ENCODE assay signal across 8 cellular contexts in genomic region chr5:129903466-129904101, GRCh38. TPM values are rescaled to one million over a fixed set of nuclear protein-coding genes. Genes with fewer than 3 reads are reported as not detected.
A peak's percentile ranks its signal among the peaks of the same experiment; 100 is the strongest.
DNase-seq lines count a peak whose midpoint lies in the region; ATAC-seq, FAIRE-seq and TF ChIP-seq lines count a peak whose summit lies in the region.

No MANE protein-coding gene starts in this region.

- H3K27me3 Mint-ChIP-seq in central memory CD8-positive, alpha-beta T cell = peaks cover 65% of the 10 kb centered on the region

- peak overlapping the region; percentile 21 for H2BK15ac ChIP-seq in mesendoderm (replicated peaks; ENCODE audit: low read depth)

- H3K23ac ChIP-seq in mesendoderm (ENCODE audit: low read length) = no peak overlapping the region

- DNase-seq in HL-60 (ENCODE audit: low read depth in 1 of 2, low spot score in 1 of 2) = no peak
- DNase-seq in central memory CD8-positive, alpha-beta T cell (ENCODE audit: low spot score in 2 of 2) = no peak
- DNase-seq in mesendoderm = no peak
- DNase-seq in urothelium cell line (ENCODE audit: low spot score) = no peak
- DNase-seq in NCI-H510A (lab: John Stamatoyannopoulos, UW) = no peak
- DNase-seq in NCI-H2029 treated with DMSO at 0.1 percent for 48 hours (lab: John Stamatoyannopoulos, UW) = no peak

- H2AK5ac ChIP-seq in mesendoderm (ENCODE audit: low read length) = no peak overlapping the region

- H3K27ac Mint-ChIP-seq in central memory CD8-positive, alpha-beta T cell (ENCODE audit: low read depth) = no peak overlapping the region

- no peak overlapping the region for H2BK5ac ChIP-seq in mesendoderm (ENCODE audit: low read length)

- peak; percentile 9 for FAIRE-seq in urothelium cell line (lab: Jason Lieb, UNC)

- peak overlapping the region; percentile 90 for H3K56ac ChIP-seq in mesendoderm (ENCODE audit: low read length)

- H3K18ac ChIP-seq in mesendoderm (ENCODE audit: low read length) = peak overlapping the region; percentile 61

- H3K36me3 Mint-ChIP-seq in central memory CD8-positive, alpha-beta T cell (ENCODE audit: insufficient read depth) = peaks cover 1% of the 10 kb centered on the region

- H3K9me3 Mint-ChIP-seq in central memory CD8-positive, alpha-beta T cell = no peaks in the 10 kb centered on the region

- H3K4me1 ChIP-seq in mesendoderm (ENCODE audit: control insufficient read depth, low read depth, low read length) = no peaks in the 10 kb centered on the region

- WGBS in mesendoderm (ENCODE audit: extremely low coverage, insufficient coverage, low lambda C conversion rate) = no CpG with 5 or more reads among the region's 29 CpGs

- no peak overlapping the region for H4K5ac ChIP-seq in mesendoderm (ENCODE audit: low read length)

- H3K4me3 Mint-ChIP-seq in central memory CD8-positive, alpha-beta T cell = peak overlapping the region; percentile 74

- H3K4me3 ChIP-seq in HL-60 (replicated peaks; ENCODE audit: insufficient read depth, low read length) = peak overlapping the region; percentile 22; the same call in 1 of the 2 replicates
- peak overlapping the region; percentile 57 for H3K4me3 ChIP-seq in mesendoderm (ENCODE audit: low read length)

- H3K9ac ChIP-seq in mesendoderm (ENCODE audit: low read length) = peak overlapping the region; percentile 75

- H3K79me1 ChIP-seq in mesendoderm (ENCODE audit: low read length) = no peaks in the 10 kb centered on the region

- ATAC-seq in central memory CD8-positive, alpha-beta T cell (replicated peaks; ENCODE audit: extremely low read depth, poor library complexity, severe bottlenecking) = no peak
- ATAC-seq in HG03432 (IDR thresholded peaks at IDR 0.05; ENCODE audit: unreplicated experiment) = no peak

- H2BK120ac ChIP-seq in mesendoderm (ENCODE audit: low read depth, low read length) = peak overlapping the region; percentile 10

- H3K4me1 Mint-ChIP-seq in central memory CD8-positive, alpha-beta T cell = peaks cover 17% of the 10 kb centered on the region

- TF ChIP-seq CTCF in 22Rv1 (IDR thresholded peaks at IDR 0.05) = no peak
- TF ChIP-seq CTCF in HL-60 (IDR thresholded peaks at IDR 0.05; ENCODE audit: insufficient read depth, low read length) = no peak

- H3K79me2 ChIP-seq in mesendoderm (ENCODE audit: control insufficient read depth, insufficient read depth, low read length) = no peaks in the 10 kb centered on the region

- H4K8ac ChIP-seq in mesendoderm (ENCODE audit: low read depth, low read length) = no peak overlapping the region

- H3K36me3 ChIP-seq in mesendoderm (ENCODE audit: control insufficient read depth, insufficient read depth, low read length) = no peaks in the 10 kb centered on the region

- no peak overlapping the region for H3K4ac ChIP-seq in mesendoderm (ENCODE audit: low read depth, low read length)

- H3K27ac ChIP-seq in 22Rv1 = peak overlapping the region; percentile 61
- H3K27ac ChIP-seq in HL-60 (replicated peaks) = no peak overlapping the region
- H3K27ac ChIP-seq in mesendoderm (ENCODE audit: low read depth, low read length) = peak overlapping the region; percentile 33

- H3K4me2 ChIP-seq in mesendoderm (ENCODE audit: low read length) = peak overlapping the region; percentile 91

- H3K27me3 ChIP-seq in HL-60 (ENCODE audit: insufficient read depth, poor library complexity, severe bottlenecking) = no peaks in the 10 kb centered on the region
- peaks cover 2% of the 10 kb centered on the region for H3K27me3 ChIP-seq in mesendoderm (ENCODE audit: insufficient read depth, low read length, poor library complexity)

RNA-seq across cellular contexts. Expression of gene CHSY3, which starts 0.7 kb away (rescaled TPM):
- 1.2 TPM for polyA plus RNA-seq in mesendoderm (2013, experiment 1 of 2)
- 1.2 TPM for polyA plus RNA-seq in mesendoderm (2013, experiment 2 of 2)
